ENCODE assay signal across 9 cellular contexts in the genomic region with DNA sequence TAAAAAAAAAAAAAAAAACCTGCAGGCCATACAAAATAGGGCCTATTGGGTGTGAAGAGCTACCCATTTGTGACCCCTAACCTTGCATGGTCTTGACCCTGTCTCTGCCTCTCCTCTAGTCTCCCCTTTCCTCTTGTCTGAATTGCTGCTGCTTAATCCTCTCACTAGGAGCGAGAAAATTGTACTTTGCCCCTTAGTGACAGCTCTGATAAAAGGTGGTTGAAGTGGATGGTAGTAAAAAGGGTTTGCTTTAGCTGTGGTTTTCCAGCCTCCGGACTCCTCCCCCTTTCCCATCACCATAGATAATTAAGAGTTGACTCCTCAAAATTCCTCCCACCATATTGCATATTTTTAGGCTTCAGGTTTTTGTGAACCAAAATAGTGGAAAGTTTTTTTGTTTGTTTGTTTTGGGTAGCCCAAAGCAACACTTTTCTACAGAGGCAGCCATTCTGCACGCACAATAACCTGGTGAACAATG. TPM values are rescaled to one million over a fixed set of nuclear protein-coding genes. Genes with fewer than 3 reads are reported as not detected.
DNase-seq lines count a peak whose midpoint lies in the region; ATAC-seq and TF ChIP-seq lines count a peak whose summit lies in the region.
"Had no signal": no experiment of that assay in that cellular context is flagged by ENCODE, and none has a peak within 500 bp of the region (broad histone marks: within the 10 kb centered on the region; RNA-seq: fewer than 3 reads in every experiment).

No MANE protein-coding gene starts in this region.

- H2AFZ ChIP-seq in GM23338 (no peak overlapping the region), smooth muscle cell (ENCODE audit: low read depth) (no peak overlapping the region)

- H3K36me3 Mint-ChIP-seq in GM23338 (ENCODE audit: low read depth) (peaks cover 25% of the 10 kb centered on the region), WTC11 (peaks cover 4% of the 10 kb centered on the region; the same call in 1 of the 2 replicates)

- no peak overlapping the region; the same call in 2 of the 3 replicates for H3K4me3 Mint-ChIP-seq in GM23338
- H3K4me3 Mint-ChIP-seq in WTC11, result no peak overlapping the region
- H3K4me3 Mint-ChIP-seq: activated CD8-positive, alpha-beta T cell treated with anti-CD3 and anti-CD28 coated beads for 36 hours had no signal

- no peak overlapping the region for H3K4me3 ChIP-seq in GM23338
- no peak overlapping the region for H3K4me3 ChIP-seq in smooth muscle cell
- H3K4me3 ChIP-seq in BE2C (ENCODE audit: low read depth, low read length), result no peak overlapping the region

- CTCF ChIA-PET in WTC11 (lab: Charles Lee), result interaction anchor here (0.6 to 2.3 kb wide), 10 partner anchors 11 to 517 kb away, joined by 3 to 12 read pairs (median 4); no protein-coding TSS in a partner anchor

- no peaks in the 10 kb centered on the region; the same call in 1 of the 2 replicates for H3K36me3 ChIP-seq in GM23338 (ENCODE audit: insufficient read depth)
- H3K36me3 ChIP-seq in smooth muscle cell (ENCODE audit: low read depth), result no peaks in the 10 kb centered on the region
- H3K36me3 ChIP-seq in BE2C, result peaks cover 6% of the 10 kb centered on the region; the same call in 1 of the 2 replicates

- 27% methylated on average over 3 of the region's 3 CpGs for WGBS in smooth muscle cell (ENCODE audit: low lambda C conversion rate)

- peak overlapping the region; percentile 40; the same call in 1 of the 2 replicates for H3K27ac ChIP-seq in GM23338 (ENCODE audit: low read depth)
- peak overlapping the region; percentile 100 for H3K27ac ChIP-seq in smooth muscle cell (ENCODE audit: low read depth)

- H3K4me2 ChIP-seq in GM23338 (no peak overlapping the region), smooth muscle cell (peak overlapping the region; percentile 73)

- TF ChIP-seq CTCF in GM23338 (conservative IDR thresholded peaks at IDR 0.05; ENCODE audit: low read depth in 2 of 2) (no peak), WTC11 (IDR thresholded peaks at IDR 0.05) (no peak), smooth muscle cell (IDR thresholded peaks at IDR 0.05; ENCODE audit: borderline replicate concordance, insufficient read depth, poor library complexity, severe bottlenecking) (no peak), BE2C (IDR thresholded peaks at IDR 0.05; ENCODE audit: low read depth, low read length) (no peak), GM13976 (IDR thresholded peaks at IDR 0.05; ENCODE audit: borderline replicate concordance, control extremely low read depth, extremely low read depth, insufficient read depth, missing control alignments) (no peak)

- peaks cover 7% of the 10 kb centered on the region for H4K20me1 ChIP-seq in GM23338 (replicated peaks; ENCODE audit: insufficient read depth)
- peaks cover 18% of the 10 kb centered on the region for H4K20me1 ChIP-seq in smooth muscle cell (ENCODE audit: low read depth)

- ATAC-seq in GM23338 (no peak), WTC11 (no peak), GM19395 (IDR thresholded peaks at IDR 0.05; ENCODE audit: unreplicated experiment) (no peak)
- ATAC-seq: activated CD8-positive, alpha-beta T cell treated with anti-CD3 and anti-CD28 coated beads for 36 hours had no signal

- H3K4me1 ChIP-seq in GM23338 (ENCODE audit: insufficient read depth) (peaks cover 78% of the 10 kb centered on the region), smooth muscle cell (ENCODE audit: low read depth) (peaks cover 68% of the 10 kb centered on the region), BE2C (peaks cover 5% of the 10 kb centered on the region)

- H3K9ac ChIP-seq in smooth muscle cell (ENCODE audit: low read depth), result peak overlapping the region; percentile 3

- H3K4me1 Mint-ChIP-seq in GM23338 (peaks cover 78% of the 10 kb centered on the region), WTC11 (peaks cover 80% of the 10 kb centered on the region)

- peaks cover 3% of the 10 kb centered on the region for H3F3A ChIP-seq in GM23338 (replicated peaks; ENCODE audit: low read depth)
- peaks cover 64% of the 10 kb centered on the region for H3F3A ChIP-seq in smooth muscle cell (ENCODE audit: low read depth)

- no peaks in the 10 kb centered on the region for H3K9me3 Mint-ChIP-seq in GM23338
- no peaks in the 10 kb centered on the region for H3K9me3 Mint-ChIP-seq in WTC11
- H3K9me3 Mint-ChIP-seq: activated CD8-positive, alpha-beta T cell treated with anti-CD3 and anti-CD28 coated beads for 36 hours had no signal

- H3K9me3 ChIP-seq in smooth muscle cell (replicated peaks; ENCODE audit: low read depth) (no peaks in the 10 kb centered on the region), BE2C (no peaks in the 10 kb centered on the region)

- DNase-seq in GM23338 (ENCODE audit: low spot score) (no peak), WTC11 (ENCODE audit: low spot score) (no peak), kidney glomerular epithelial cell (lab: John Stamatoyannopoulos, UW) (peak; percentile 45), smooth muscle cell (lab: John Stamatoyannopoulos, UW; ENCODE audit: unreplicated experiment) (no peak), BE2C (no peak), GM13976 (ENCODE audit: low spot score) (no peak)
- DNase-seq in activated CD8-positive, alpha-beta memory T cell treated with anti-CD3 and anti-CD28 coated beads, Interleukin-2, amount 50 U/mL, for 48 hours, result no peak
- DNase-seq: activated CD8-positive, alpha-beta T cell treated with anti-CD3 and anti-CD28 coated beads for 36 hours had no signal

- no peaks in the 10 kb centered on the region for H3K27me3 ChIP-seq in GM23338 (ENCODE audit: insufficient read depth)
- no peaks in the 10 kb centered on the region for H3K27me3 ChIP-seq in smooth muscle cell (ENCODE audit: low read depth)
- H3K27me3 ChIP-seq in BE2C, result no peaks in the 10 kb centered on the region

- H3K9me2 ChIP-seq in GM23338 (ENCODE audit: insufficient read depth), result no peaks in the 10 kb centered on the region

- H3K27me3 Mint-ChIP-seq in GM23338 (ENCODE audit: insufficient read depth, low read depth, poor library complexity), result peaks cover 28% of the 10 kb centered on the region
- H3K27me3 Mint-ChIP-seq in WTC11 (ENCODE audit: low read depth), result no peaks in the 10 kb centered on the region

- in situ Hi-C loops in GM13976 (cut with MboI; ENCODE audit: low sequenced_read_pairs, unreplicated experiment), result no loop called here

- H3K79me2 ChIP-seq in GM23338 (replicated peaks; ENCODE audit: insufficient read depth), result peaks cover 91% of the 10 kb centered on the region
- peaks cover 75% of the 10 kb centered on the region for H3K79me2 ChIP-seq in smooth muscle cell (ENCODE audit: low read depth)

- POLR2A ChIA-PET in WTC11 (lab: Charles Lee), result interaction anchor here (1.9 kb wide), 1 partner anchor 23 kb away, joined by 8 read pairs; a partner anchor contains a TSS

- H3K27ac Mint-ChIP-seq in GM23338 (no peak overlapping the region), WTC11 (peak overlapping the region; percentile 94)
- H3K27ac Mint-ChIP-seq: activated CD8-positive, alpha-beta T cell treated with anti-CD3 and anti-CD28 coated beads for 36 hours had no signal

TF ChIP-seq in GM23338, 12 proteins besides CTCF, POLR2A, EP300 and RAD21 (continues in another document):
- TF ChIP-seq POLR2AphosphoS5 (IDR thresholded peaks at IDR 0.05; ENCODE audit: low read depth) (no peak), NANOG (IDR thresholded peaks at IDR 0.05; ENCODE audit: borderline replicate concordance) (no peak), JUNB (IDR thresholded peaks at IDR 0.05; ENCODE audit: unreplicated experiment) (no peak), EZH2phosphoT487 (IDR thresholded peaks at IDR 0.05; ENCODE audit: unreplicated experiment) (no peak)
- TF ChIP-seq, protein P1, sequence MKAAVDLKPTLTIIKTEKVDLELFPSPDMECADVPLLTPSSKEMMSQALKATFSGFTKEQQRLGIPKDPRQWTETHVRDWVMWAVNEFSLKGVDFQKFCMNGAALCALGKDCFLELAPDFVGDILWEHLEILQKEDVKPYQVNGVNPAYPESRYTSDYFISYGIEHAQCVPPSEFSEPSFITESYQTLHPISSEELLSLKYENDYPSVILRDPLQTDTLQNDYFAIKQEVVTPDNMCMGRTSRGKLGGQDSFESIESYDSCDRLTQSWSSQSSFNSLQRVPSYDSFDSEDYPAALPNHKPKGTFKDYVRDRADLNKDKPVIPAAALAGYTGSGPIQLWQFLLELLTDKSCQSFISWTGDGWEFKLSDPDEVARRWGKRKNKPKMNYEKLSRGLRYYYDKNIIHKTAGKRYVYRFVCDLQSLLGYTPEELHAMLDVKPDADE (IDR thresholded peaks at IDR 0.05), result no peak

TF ChIP-seq in WTC11, 78 proteins besides CTCF, POLR2A, EP300 and RAD21:
- TF ChIP-seq CREM (CRISPR knock-in tag; IDR thresholded peaks at IDR 0.05) (no peak), ETV6 (CRISPR knock-in tag; IDR thresholded peaks at IDR 0.05) (no peak)

RNA-seq across cellular contexts. Expression of a gene that starts 23.5 kb away (rescaled TPM):
- 379 and 427 TPM in 2 replicates for total RNA-seq in GM23338 (2014; rRNA removed; shearing (Covaris generic))
- polyA plus RNA-seq in GM23338 (2016; fragmentation: Nextera tagmentation; extraction: Ambion mirVana) (54.6 and 68.9 TPM in 2 replicates), smooth muscle cell (53.8 and 60.4 TPM in 2 replicates)
- total RNA-seq in WTC11 (2021) (484 to 511 TPM (median 506 TPM) in 3 replicates), smooth muscle cell (311 TPM in 2 replicates)
- 179 TPM for polyA plus RNA-seq in BE2C (2012; ENCODE audit: insufficient read depth, insufficient read length, low read depth)

RNA-seq across cellular contexts. Expression of a gene that starts 52.0 kb away (rescaled TPM):
- total RNA-seq in GM23338 (2014; rRNA removed; shearing (Covaris generic)), result 509 and 527 TPM in 2 replicates
- polyA plus RNA-seq in GM23338 (2016; fragmentation: Nextera tagmentation; extraction: Ambion mirVana), result 215 and 226 TPM in 2 replicates
- total RNA-seq in WTC11 (2021), result 389 to 416 TPM (median 410 TPM) in 3 replicates
- total RNA-seq in smooth muscle cell, result 324 and 334 TPM in 2 replicates
- polyA plus RNA-seq in smooth muscle cell, result 178 and 181 TPM in 2 replicates
- 581 TPM for polyA plus RNA-seq in BE2C (2012; ENCODE audit: insufficient read depth, insufficient read length, low read depth)

RNA-seq across cellular contexts. Expression of a gene that starts 53.2 kb away (rescaled TPM):
- total RNA-seq in GM23338 (2014; rRNA removed; shearing (Covaris generic)), result 7.7 and 11.8 TPM in 2 replicates
- 42.8 and 44.6 TPM in 2 replicates for polyA plus RNA-seq in GM23338 (2016; fragmentation: Nextera tagmentation; extraction: Ambion mirVana)
- total RNA-seq in WTC11 (2021), result 14.0 to 25.0 TPM (median 24.5 TPM) in 3 replicates
- total RNA-seq in smooth muscle cell, result 0.22 and 2.1 TPM in 2 replicates
- polyA plus RNA-seq in smooth muscle cell, result 0.91 TPM in 1 of 2 replicates, not detected in the other
- 10.0 TPM for polyA plus RNA-seq in BE2C (2012; ENCODE audit: insufficient read depth, insufficient read length, low read depth)
